Comparison of ENCODE assay signal across 18 cellular contexts in genomic region chr20:33359399-33360261, GRCh38. TPM values are rescaled to one million over a fixed set of nuclear protein-coding genes. Genes with fewer than 3 reads are reported as not detected.
DNase-seq lines count a peak whose midpoint lies in the region; ATAC-seq and TF ChIP-seq lines count a peak whose summit lies in the region.
"Had no signal": no experiment of that assay in that cellular context is flagged by ENCODE, and none has a peak within 500 bp of the region (broad histone marks: within the 10 kb centered on the region; RNA-seq: fewer than 3 reads in every experiment).

No MANE protein-coding gene starts in this region.

- H3K36me3 Mint-ChIP-seq in endodermal cell (ENCODE audit: low read depth): peaks cover 66% of the 10 kb centered on the region

- H3K9ac ChIP-seq in endodermal cell (ENCODE audit: extremely low read depth, low read length, poor library complexity, severe bottlenecking) (no peak overlapping the region), mesenchymal stem cell (ENCODE audit: low read length) (no peak overlapping the region)
- H3K9ac ChIP-seq: GM23248 had no signal

- H3K4me3 Mint-ChIP-seq in endodermal cell: no peak overlapping the region
- H3K4me3 Mint-ChIP-seq: CD4-positive, alpha-beta T cell had no signal

- H3K18ac ChIP-seq in mesenchymal stem cell (ENCODE audit: low read depth in 1 of 2, low read length in 2 of 2): no peak overlapping the region

- no peak overlapping the region for H2AK5ac ChIP-seq in mesenchymal stem cell (ENCODE audit: low read length, severe bottlenecking)

- H3K27ac ChIP-seq in 22Rv1: peak overlapping the region; percentile 57
- no peak overlapping the region for H3K27ac ChIP-seq in endodermal cell (ENCODE audit: low read depth, low read length)
- no peak overlapping the region for H3K27ac ChIP-seq in mesenchymal stem cell (ENCODE audit: low read length, poor library complexity, severe bottlenecking)
- H3K27ac ChIP-seq: GM23248, Peyer's patch had no signal

- H4K91ac ChIP-seq in mesenchymal stem cell (ENCODE audit: low read length): no peak overlapping the region

- TF ChIP-seq CTCF in 22Rv1 (IDR thresholded peaks at IDR 0.05) (no peak), LNCaP clone FGC (IDR thresholded peaks at IDR 0.05; ENCODE audit: control insufficient read depth, extremely low read depth, insufficient read depth) (no peak), endodermal cell (conservative IDR thresholded peaks at IDR 0.05) (peak; percentile 28)

- DNase-seq in LNCaP clone FGC (ENCODE audit: low read depth) (peak; percentile 25), endodermal cell (peak; percentile 26), mesenchymal stem cell (peak; percentile 20), NCI-H1694 treated with DMSO at 0.1 percent for 48 hours (lab: John Stamatoyannopoulos, UW) (no peak)
- DNase-seq: CD4-positive, alpha-beta T cell; DND-41; GDM1; GM23248; NCI-H1105 treated with DMSO at 0.1 percent for 48 hours; NCI-H1930; NCI-H2171; NCI-H82 had no signal

- H3K4ac ChIP-seq in mesenchymal stem cell (ENCODE audit: low read depth in 1 of 2, low read length in 2 of 2): peak overlapping the region in 1 of 2 experiments; percentile 35

- H3K4me3 ChIP-seq in LNCaP clone FGC (ENCODE audit: low read depth, low read length): no peak overlapping the region
- H3K4me3 ChIP-seq in endodermal cell (ENCODE audit: low read length): no peak overlapping the region
- no peak overlapping the region for H3K4me3 ChIP-seq in mesenchymal stem cell (ENCODE audit: insufficient read depth in 1 of 2, low read depth in 1 of 2, low read length in 2 of 2)
- H3K4me3 ChIP-seq: GM23248, Peyer's patch had no signal

- no peaks in the 10 kb centered on the region for H3K27me3 ChIP-seq in endodermal cell (ENCODE audit: control insufficient read depth, insufficient read depth, low read length, poor library complexity, severe bottlenecking)
- no peaks in the 10 kb centered on the region for H3K27me3 ChIP-seq in mesenchymal stem cell (ENCODE audit: control insufficient read depth in 1 of 2, insufficient read depth in 1 of 2, low read length in 2 of 2)
- H3K27me3 ChIP-seq: Peyer's patch had no signal

- no peak overlapping the region for H2BK120ac ChIP-seq in mesenchymal stem cell (ENCODE audit: low read depth, low read length)

- peak overlapping the region; percentile 1 for H3K27ac Mint-ChIP-seq in endodermal cell
- H3K27ac Mint-ChIP-seq: CD4-positive, alpha-beta T cell had no signal

- peaks cover 3% of the 10 kb centered on the region for H3K4me1 Mint-ChIP-seq in endodermal cell

- no peak overlapping the region for H2AFZ ChIP-seq in mesenchymal stem cell (ENCODE audit: low read depth, low read length)
- H2AFZ ChIP-seq: GM23248 had no signal

- peaks cover 61% of the 10 kb centered on the region for H3K36me3 ChIP-seq in endodermal cell (ENCODE audit: control insufficient read depth, insufficient read depth, low read length)
- peaks cover 18 to 66% of the 10 kb centered on the region in 2 experiments for H3K36me3 ChIP-seq in mesenchymal stem cell (ENCODE audit: control insufficient read depth in 1 of 2, insufficient read depth in 2 of 2, low read depth in 1 of 2, low read length in 2 of 2)

- H2BK12ac ChIP-seq in mesenchymal stem cell (ENCODE audit: low read length in 2 of 2): no peak overlapping the region

- H3K9me3 ChIP-seq in endodermal cell (ENCODE audit: control insufficient read depth, low read length) (no peaks in the 10 kb centered on the region), mesenchymal stem cell (ENCODE audit: control insufficient read depth, low read length) (no peaks in the 10 kb centered on the region)
- H3K9me3 ChIP-seq: Peyer's patch had no signal

- no peak overlapping the region for H2BK15ac ChIP-seq in mesenchymal stem cell (ENCODE audit: low read depth, poor library complexity, severe bottlenecking)

- H3K27me3 Mint-ChIP-seq in endodermal cell (ENCODE audit: insufficient read depth): no peaks in the 10 kb centered on the region
- H3K27me3 Mint-ChIP-seq: CD4-positive, alpha-beta T cell had no signal

- H4K8ac ChIP-seq in mesenchymal stem cell (ENCODE audit: low read length): no peak overlapping the region

- no peak overlapping the region for H3K4me2 ChIP-seq in mesenchymal stem cell (ENCODE audit: low read length, poor library complexity, severe bottlenecking)

- 69 to 90% methylated on average over 2 to 7 of the region's 8 CpGs for whole genome bisulfite sequencing in endodermal cell (ENCODE audit: insufficient coverage in 1 of 2, insufficient read length in 1 of 2), 2 experiments
- 84% methylated on average over 7 of the region's 8 CpGs for WGBS in mesenchymal stem cell

- no peaks in the 10 kb centered on the region for H3K4me1 ChIP-seq in endodermal cell (ENCODE audit: control insufficient read depth, insufficient read depth, low read length)
- no peaks in the 10 kb centered on the region for H3K4me1 ChIP-seq in mesenchymal stem cell (ENCODE audit: control insufficient read depth, insufficient read depth, low read depth, low read length)
- H3K4me1 ChIP-seq: Peyer's patch had no signal

- no peak overlapping the region for H3K23ac ChIP-seq in mesenchymal stem cell (ENCODE audit: low read length in 2 of 2)

- H3K79me1 ChIP-seq in mesenchymal stem cell (replicated peaks; ENCODE audit: low read length, poor library complexity, severe bottlenecking): no peaks in the 10 kb centered on the region

- H3K9me3 Mint-ChIP-seq in endodermal cell: no peaks in the 10 kb centered on the region
- H3K9me3 Mint-ChIP-seq: CD4-positive, alpha-beta T cell had no signal

- H3K14ac ChIP-seq in mesenchymal stem cell (ENCODE audit: low read length in 2 of 2): no peak overlapping the region

- H2BK5ac ChIP-seq in mesenchymal stem cell (ENCODE audit: low read depth, low read length, poor library complexity, severe bottlenecking): no peak overlapping the region

- ATAC-seq in GM19324 (IDR thresholded peaks at IDR 0.05; ENCODE audit: low FRiP score, unreplicated experiment) (no peak), HG02588 (IDR thresholded peaks at IDR 0.05; ENCODE audit: unreplicated experiment) (no peak), HG03432 (IDR thresholded peaks at IDR 0.05; ENCODE audit: unreplicated experiment) (no peak)
- ATAC-seq: HCT116 had no signal

RNA-seq across cellular contexts. Expression of gene CDK5RAP1, which starts 41.7 kb away (rescaled TPM):
- total RNA-seq in endodermal cell: 10 to 100 TPM; 45.2 to 59.7 TPM
- 42.4 TPM for polyA plus RNA-seq in endodermal cell (2013, experiment 1 of 2)
- 32.4 TPM for polyA plus RNA-seq in endodermal cell (2013, experiment 2 of 2)
- polyA plus RNA-seq in mesenchymal stem cell (2013, experiment 1 of 2): 12.9 TPM
- 12.4 TPM for polyA plus RNA-seq in mesenchymal stem cell (2013, experiment 2 of 2)
